ENCODE assay signal across 8 cellular contexts in genomic region chr21:41360072-41360821, GRCh38. TPM values are rescaled to one million over a fixed set of nuclear protein-coding genes. Genes with fewer than 3 reads are reported as not detected.
DNase-seq lines count a peak whose midpoint lies in the region; ATAC-seq and TF ChIP-seq lines count a peak whose summit lies in the region.

No MANE protein-coding gene starts in this region.

- POLR2A ChIA-PET in SK-N-SH (lab: Yijun Ruan, JAX), result no interaction called here

- no peaks in the 10 kb centered on the region for H3K79me2 ChIP-seq in SK-N-SH (ENCODE audit: insufficient read depth)

- H3K27ac Mint-ChIP-seq in T-helper 1 cell treated with Interleukin-12 subunit alpha and Interleukin-12 subunit beta and Interleukin-4 antibody, amounts not matched to agents 30 μg/mL and 1 μg/mL, for 36 hours, result peak overlapping the region; percentile 99

- WGBS in SK-N-SH (ENCODE audit: low lambda C conversion rate), result 59% methylated on average over 6 of the region's 22 CpGs
- 55% methylated on average over 9 of the region's 22 CpGs for WGBS in suprapubic skin

- no peak for DNase-seq in T-helper 1 cell
- no peak for DNase-seq in SK-N-SH
- DNase-seq in right atrium auricular region (ENCODE audit: low spot score), result peak; percentile 85
- DNase-seq in suprapubic skin (ENCODE audit: low spot score in 2 of 2), result peak in 1 of 2 donors; percentile 87
- DNase-seq in activated CD4-positive, CD25-positive, alpha-beta regulatory T cell treated with anti-CD3 and anti-CD28 coated beads, Interleukin-2, amount 50 U/mL, for 72 hours, result no peak

- H3K4me2 ChIP-seq in SK-N-SH, result no peak overlapping the region

- TF ChIP-seq CTCF in SK-N-SH (IDR thresholded peaks at IDR 0.05) (no peak), right atrium auricular region (IDR thresholded peaks at IDR 0.05) (peak in 1 of 2 donors; percentile 33), suprapubic skin (IDR thresholded peaks at IDR 0.05) (no peak)

- H3K4me1 ChIP-seq in SK-N-SH (ENCODE audit: control insufficient read depth in 1 of 2, insufficient read depth in 2 of 2, low read depth in 1 of 2, low read length in 1 of 2) (no peaks in the 10 kb centered on the region), right atrium auricular region (peaks cover 0 to 30% of the 10 kb centered on the region in 2 donors), suprapubic skin (peaks cover 44% of the 10 kb centered on the region)

- H3K4me3 Mint-ChIP-seq in T-helper 1 cell treated with Interleukin-12 subunit alpha and Interleukin-12 subunit beta and Interleukin-4 antibody, amounts not matched to agents 30 μg/mL and 1 μg/mL, for 36 hours, result no peak overlapping the region

- H3K27ac ChIP-seq in SK-N-SH (ENCODE audit: low read depth in 2 of 2, low read length in 1 of 2) (no peak overlapping the region), right atrium auricular region (peak overlapping the region; percentile 88 to 90), suprapubic skin (peak overlapping the region; percentile 89)

- ATAC-seq in HG03460 (IDR thresholded peaks at IDR 0.05; ENCODE audit: unreplicated experiment) (no peak), HG03108 (IDR thresholded peaks at IDR 0.05; ENCODE audit: unreplicated experiment) (no peak)

- H3K4me1 Mint-ChIP-seq in T-helper 1 cell treated with Interleukin-12 subunit alpha and Interleukin-12 subunit beta and Interleukin-4 antibody, amounts not matched to agents 30 μg/mL and 1 μg/mL, for 36 hours (ENCODE audit: low read depth), result peaks cover 42% of the 10 kb centered on the region

- TF ChIP-seq POLR2A in suprapubic skin (IDR thresholded peaks at IDR 0.05), result no peak

- TF ChIP-seq RAD21 in SK-N-SH (IDR thresholded peaks at IDR 0.05; ENCODE audit: low read length), result 0 out of 2 replicates have a peak, but pooled peaks have one; percentile 10

- CTCF ChIA-PET in SK-N-SH (lab: Yijun Ruan, JAX), result interaction anchor here (1.4 kb wide), 1 partner anchor 12 kb away, joined by 4 read pairs; no protein-coding TSS in a partner anchor

- no peak overlapping the region for H2AFZ ChIP-seq in SK-N-SH (ENCODE audit: low read depth)

- H3K36me3 ChIP-seq in SK-N-SH (replicated peaks in 1 of 2; ENCODE audit: control insufficient read depth in 1 of 2, insufficient read depth in 2 of 2, low read length in 1 of 2) (no peaks in the 10 kb centered on the region), right atrium auricular region (no peaks in the 10 kb centered on the region), suprapubic skin (no peaks in the 10 kb centered on the region)

- no peaks in the 10 kb centered on the region for H3F3A ChIP-seq in SK-N-SH (replicated peaks; ENCODE audit: insufficient read depth)

- no peaks in the 10 kb centered on the region; the same call in 1 of the 2 replicates for H3K27me3 ChIP-seq in SK-N-SH (ENCODE audit: insufficient read depth)
- H3K27me3 ChIP-seq in right atrium auricular region, result no peaks in the 10 kb centered on the region
- no peaks in the 10 kb centered on the region for H3K27me3 ChIP-seq in suprapubic skin

- no peaks in the 10 kb centered on the region for H3K9me3 Mint-ChIP-seq in T-helper 1 cell treated with Interleukin-12 subunit alpha and Interleukin-12 subunit beta and Interleukin-4 antibody, amounts not matched to agents 30 μg/mL and 1 μg/mL, for 36 hours

- H3K9me3 ChIP-seq in SK-N-SH (no peaks in the 10 kb centered on the region), right atrium auricular region (no peaks in the 10 kb centered on the region), suprapubic skin (no peaks in the 10 kb centered on the region)

- peaks cover 8% of the 10 kb centered on the region for H3K27me3 Mint-ChIP-seq in T-helper 1 cell treated with Interleukin-12 subunit alpha and Interleukin-12 subunit beta and Interleukin-4 antibody, amounts not matched to agents 30 μg/mL and 1 μg/mL, for 36 hours (ENCODE audit: low read depth)

- H3K36me3 Mint-ChIP-seq in T-helper 1 cell treated with Interleukin-12 subunit alpha and Interleukin-12 subunit beta and Interleukin-4 antibody, amounts not matched to agents 30 μg/mL and 1 μg/mL, for 36 hours (ENCODE audit: low read depth), result peaks cover 22% of the 10 kb centered on the region

- no peaks in the 10 kb centered on the region for H4K20me1 ChIP-seq in SK-N-SH (ENCODE audit: insufficient read depth)

- no peak overlapping the region for H3K9ac ChIP-seq in SK-N-SH

- H3K4me3 ChIP-seq in SK-N-SH (ENCODE audit: low read depth in 2 of 2, low read length in 1 of 2) (no peak overlapping the region), right atrium auricular region (no peak overlapping the region), suprapubic skin (no peak overlapping the region)

- TF ChIP-seq EP300 in SK-N-SH (IDR thresholded peaks at IDR 0.05; ENCODE audit: borderline replicate concordance in 1 of 2, low read depth in 1 of 2, low read length in 1 of 2), result no peak
- TF ChIP-seq EP300 in suprapubic skin (IDR thresholded peaks at IDR 0.05), result no peak

- no peaks in the 10 kb centered on the region for H3K9me2 ChIP-seq in SK-N-SH

TF ChIP-seq in SK-N-SH, 30 proteins besides CTCF, POLR2A, EP300 and RAD21:
- no peak for TF ChIP-seq TCF12 (IDR thresholded peaks at IDR 0.05)
- TF ChIP-seq, protein P1, sequence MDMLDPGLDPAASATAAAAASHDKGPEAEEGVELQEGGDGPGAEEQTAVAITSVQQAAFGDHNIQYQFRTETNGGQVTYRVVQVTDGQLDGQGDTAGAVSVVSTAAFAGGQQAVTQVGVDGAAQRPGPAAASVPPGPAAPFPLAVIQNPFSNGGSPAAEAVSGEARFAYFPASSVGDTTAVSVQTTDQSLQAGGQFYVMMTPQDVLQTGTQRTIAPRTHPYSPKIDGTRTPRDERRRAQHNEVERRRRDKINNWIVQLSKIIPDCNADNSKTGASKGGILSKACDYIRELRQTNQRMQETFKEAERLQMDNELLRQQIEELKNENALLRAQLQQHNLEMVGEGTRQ (IDR thresholded peaks at IDR 0.05; ENCODE audit: borderline replicate concordance, low read depth, low read length), result no peak
- TF ChIP-seq RXRA (IDR thresholded peaks at IDR 0.05; ENCODE audit: borderline replicate concordance, low read depth), result no peak
- TF ChIP-seq GATA2 (CRISPR knock-in tag; IDR thresholded peaks at IDR 0.05), result no peak
- no peak for TF ChIP-seq ZBTB33 (IDR thresholded peaks at IDR 0.05; ENCODE audit: borderline replicate concordance, low read depth)
- no peak for TF ChIP-seq MAX (IDR thresholded peaks at IDR 0.05; ENCODE audit: low read depth)
- no peak for TF ChIP-seq FOXM1 (IDR thresholded peaks at IDR 0.05; ENCODE audit: low read depth)
- TF ChIP-seq, protein P2, sequence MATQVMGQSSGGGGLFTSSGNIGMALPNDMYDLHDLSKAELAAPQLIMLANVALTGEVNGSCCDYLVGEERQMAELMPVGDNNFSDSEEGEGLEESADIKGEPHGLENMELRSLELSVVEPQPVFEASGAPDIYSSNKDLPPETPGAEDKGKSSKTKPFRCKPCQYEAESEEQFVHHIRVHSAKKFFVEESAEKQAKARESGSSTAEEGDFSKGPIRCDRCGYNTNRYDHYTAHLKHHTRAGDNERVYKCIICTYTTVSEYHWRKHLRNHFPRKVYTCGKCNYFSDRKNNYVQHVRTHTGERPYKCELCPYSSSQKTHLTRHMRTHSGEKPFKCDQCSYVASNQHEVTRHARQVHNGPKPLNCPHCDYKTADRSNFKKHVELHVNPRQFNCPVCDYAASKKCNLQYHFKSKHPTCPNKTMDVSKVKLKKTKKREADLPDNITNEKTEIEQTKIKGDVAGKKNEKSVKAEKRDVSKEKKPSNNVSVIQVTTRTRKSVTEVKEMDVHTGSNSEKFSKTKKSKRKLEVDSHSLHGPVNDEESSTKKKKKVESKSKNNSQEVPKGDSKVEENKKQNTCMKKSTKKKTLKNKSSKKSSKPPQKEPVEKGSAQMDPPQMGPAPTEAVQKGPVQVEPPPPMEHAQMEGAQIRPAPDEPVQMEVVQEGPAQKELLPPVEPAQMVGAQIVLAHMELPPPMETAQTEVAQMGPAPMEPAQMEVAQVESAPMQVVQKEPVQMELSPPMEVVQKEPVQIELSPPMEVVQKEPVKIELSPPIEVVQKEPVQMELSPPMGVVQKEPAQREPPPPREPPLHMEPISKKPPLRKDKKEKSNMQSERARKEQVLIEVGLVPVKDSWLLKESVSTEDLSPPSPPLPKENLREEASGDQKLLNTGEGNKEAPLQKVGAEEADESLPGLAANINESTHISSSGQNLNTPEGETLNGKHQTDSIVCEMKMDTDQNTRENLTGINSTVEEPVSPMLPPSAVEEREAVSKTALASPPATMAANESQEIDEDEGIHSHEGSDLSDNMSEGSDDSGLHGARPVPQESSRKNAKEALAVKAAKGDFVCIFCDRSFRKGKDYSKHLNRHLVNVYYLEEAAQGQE (IDR thresholded peaks at IDR 0.05; ENCODE audit: low read depth, low read length), result no peak
- no peak for TF ChIP-seq FOXJ3 (CRISPR knock-in tag; IDR thresholded peaks at IDR 0.05)

RNA-seq across cellular contexts. Expression of gene MX2, which starts 1.6 kb away (rescaled TPM):
- polyA plus RNA-seq in SK-N-SH (2012; rRNA removed), result 0.06 and 0.08 TPM in 2 replicates
- polyA plus RNA-seq in SK-N-SH (2012; cell fraction: cytosol; rRNA removed), result 0.05 TPM in 2 replicates
- polyA plus RNA-seq in SK-N-SH (2012; cell fraction: nucleus; rRNA removed), result 0.15 and 0.25 TPM in 2 replicates
- total RNA-seq in right atrium auricular region, result 1 to 10 TPM; 5.5 to 5.9 TPM
- 1 to 10 TPM; 3.2 to 6.1 (median 5.1) TPM for total RNA-seq in suprapubic skin

RNA-seq across cellular contexts. Expression of gene FAM3B, which starts 43.6 kb away (rescaled TPM):
- not detected in 2 replicates for polyA plus RNA-seq in SK-N-SH (2012; rRNA removed)
- polyA plus RNA-seq in SK-N-SH (2012; cell fraction: cytosol; rRNA removed), result 0.04 TPM in 1 of 2 replicates, not detected in the other
- not detected in 2 replicates for polyA plus RNA-seq in SK-N-SH (2012; cell fraction: nucleus; rRNA removed)
- total RNA-seq in right atrium auricular region (not detected), suprapubic skin (1 to 10 TPM in 3 of 4 donors, not detected in 1; 1.9 to 3.3 (median 3.1) TPM)

Comparison
In these comparisons a context has a peak if more than half of its experiments do, and no peak if none do; other contexts are left out.
1. H3K27ac ChIP-seq: peak in right atrium auricular region (2 of 2) and suprapubic skin (single experiment); none in SK-N-SH (0 of 2).